Comparison of ENCODE assay signal across 8 cellular contexts in genomic region chr9:123081824-123082223, GRCh38. TPM values are rescaled to one million over a fixed set of nuclear protein-coding genes. Genes with fewer than 3 reads are reported as not detected.
DNase-seq lines count a peak whose midpoint lies in the region; ATAC-seq and TF ChIP-seq lines count a peak whose summit lies in the region.

No MANE protein-coding gene starts in this region.

- H3K79me2 ChIP-seq in SK-N-SH (ENCODE audit: insufficient read depth) (no peaks in the 10 kb centered on the region), trophoblast cell (ENCODE audit: control insufficient read depth, insufficient read depth, low read length, poor library complexity) (no peaks in the 10 kb centered on the region)

- no peaks in the 10 kb centered on the region for H3F3A ChIP-seq in SK-N-SH (replicated peaks; ENCODE audit: insufficient read depth)

- no peak overlapping the region for H4K91ac ChIP-seq in trophoblast cell (ENCODE audit: low read depth, low read length)

- H4K20me1 ChIP-seq in SK-N-SH (ENCODE audit: insufficient read depth): no peaks in the 10 kb centered on the region

- H3K36me3 Mint-ChIP-seq in CD8-positive, alpha-beta T cell: peaks cover 81% of the 10 kb centered on the region
- H3K36me3 Mint-ChIP-seq in stimulated activated effector memory CD8-positive, alpha-beta T cell treated with anti-CD3 and anti-CD28 coated beads, Interleukin-12 subunit alpha, Interleukin-12 subunit beta, amount 100 ng/mL, for 72 hours: peaks cover 65% of the 10 kb centered on the region

- H3K27ac Mint-ChIP-seq in CD8-positive, alpha-beta T cell: no peak overlapping the region
- H3K27ac Mint-ChIP-seq in stimulated activated effector memory CD8-positive, alpha-beta T cell treated with anti-CD3 and anti-CD28 coated beads, Interleukin-12 subunit alpha, Interleukin-12 subunit beta, amount 100 ng/mL, for 72 hours: no peak overlapping the region

- H3K9me3 Mint-ChIP-seq in CD8-positive, alpha-beta T cell: no peaks in the 10 kb centered on the region
- H3K9me3 Mint-ChIP-seq in stimulated activated effector memory CD8-positive, alpha-beta T cell treated with anti-CD3 and anti-CD28 coated beads, Interleukin-12 subunit alpha, Interleukin-12 subunit beta, amount 100 ng/mL, for 72 hours: no peaks in the 10 kb centered on the region

- H3K27ac ChIP-seq in CD8-positive, alpha-beta T cell (ENCODE audit: low read depth, low read length): no peak overlapping the region
- no peak overlapping the region for H3K27ac ChIP-seq in SK-N-SH (ENCODE audit: low read depth in 2 of 2, low read length in 1 of 2)
- H3K27ac ChIP-seq in trophoblast cell (ENCODE audit: low read depth, low read length): no peak overlapping the region

- POLR2A ChIA-PET in CD8-positive, alpha-beta T cell (lab: Charles Lee): no interaction called here
- POLR2A ChIA-PET in SK-N-SH (lab: Yijun Ruan, JAX): no interaction called here

- no peak overlapping the region for H2BK12ac ChIP-seq in trophoblast cell (ENCODE audit: low read length)

- CTCF ChIA-PET in CD8-positive, alpha-beta T cell (lab: Charles Lee): interaction anchor here (0.7 to 7.3 kb wide), 7 partner anchors 8 to 306 kb away, joined by 3 to 62 read pairs (median 4); no protein-coding TSS in a partner anchor
- CTCF ChIA-PET in SK-N-SH (lab: Yijun Ruan, JAX): interaction anchor here (0.8 to 4.6 kb wide), 11 partner anchors 9 to 313 kb away, joined by 3 to 58 read pairs (median 4); no protein-coding TSS in a partner anchor

- H3K4me3 ChIP-seq in CD8-positive, alpha-beta T cell (ENCODE audit: low read depth, low read length): no peak overlapping the region
- H3K4me3 ChIP-seq in SK-N-SH (ENCODE audit: low read depth in 2 of 2, low read length in 1 of 2) (no peak overlapping the region; a peak in 1 of 4 replicates), trophoblast cell (ENCODE audit: low read depth, low read length) (no peak overlapping the region)

- no peaks in the 10 kb centered on the region for H3K9me3 ChIP-seq in CD8-positive, alpha-beta T cell (ENCODE audit: low read length)
- H3K9me3 ChIP-seq in SK-N-SH (no peaks in the 10 kb centered on the region), trophoblast cell (ENCODE audit: insufficient read depth, low read depth, low read length) (no peaks in the 10 kb centered on the region)

- no peaks in the 10 kb centered on the region for H3K4me1 Mint-ChIP-seq in CD8-positive, alpha-beta T cell (ENCODE audit: low read depth)
- H3K4me1 Mint-ChIP-seq in stimulated activated effector memory CD8-positive, alpha-beta T cell treated with anti-CD3 and anti-CD28 coated beads, Interleukin-12 subunit alpha, Interleukin-12 subunit beta, amount 100 ng/mL, for 72 hours: no peaks in the 10 kb centered on the region

- H3K9ac ChIP-seq in SK-N-SH: no peak overlapping the region
- H3K9ac ChIP-seq in trophoblast cell (ENCODE audit: low read length): no peak overlapping the region

- H4K8ac ChIP-seq in trophoblast cell (ENCODE audit: low read depth, low read length): no peak overlapping the region

- H2AFZ ChIP-seq in SK-N-SH (ENCODE audit: low read depth) (no peak overlapping the region), trophoblast cell (ENCODE audit: insufficient read depth, low read length, poor library complexity) (no peak overlapping the region)

- H3K4me2 ChIP-seq in SK-N-SH: no peak overlapping the region
- H3K4me2 ChIP-seq in trophoblast cell (ENCODE audit: low read length): no peak overlapping the region

- intact Hi-C loops in CD8-positive, alpha-beta T cell (cut with DNase I, micrococcal nuclease): loop anchor here (1.0 to 5.0 kb wide), 2 partner anchors 145 to 268 kb away; no protein-coding TSS in a partner anchor

- H3K23ac ChIP-seq in trophoblast cell (ENCODE audit: low read length): no peak overlapping the region

- H3K27me3 Mint-ChIP-seq in CD8-positive, alpha-beta T cell (ENCODE audit: low read depth): no peaks in the 10 kb centered on the region

- H3K4me3 Mint-ChIP-seq in CD8-positive, alpha-beta T cell: no peak overlapping the region
- H3K4me3 Mint-ChIP-seq in stimulated activated effector memory CD8-positive, alpha-beta T cell treated with anti-CD3 and anti-CD28 coated beads, Interleukin-12 subunit alpha, Interleukin-12 subunit beta, amount 100 ng/mL, for 72 hours: no peak overlapping the region

- no peaks in the 10 kb centered on the region for H3K27me3 ChIP-seq in CD8-positive, alpha-beta T cell (ENCODE audit: insufficient read depth, low read length)
- H3K27me3 ChIP-seq in SK-N-SH (ENCODE audit: insufficient read depth): no peaks in the 10 kb centered on the region
- no peaks in the 10 kb centered on the region for H3K27me3 ChIP-seq in trophoblast cell (ENCODE audit: insufficient read depth, low read length)

- no peak overlapping the region for H3K4ac ChIP-seq in trophoblast cell (ENCODE audit: low read depth, low read length)

- H2BK5ac ChIP-seq in trophoblast cell (ENCODE audit: low read depth, low read length, poor library complexity): no peak overlapping the region

- no peaks in the 10 kb centered on the region for H3K9me2 ChIP-seq in SK-N-SH

- H3K18ac ChIP-seq in trophoblast cell (ENCODE audit: low read length): no peak overlapping the region

- no peak for ATAC-seq in CD8-positive, alpha-beta T cell
- ATAC-seq in stimulated activated effector memory CD8-positive, alpha-beta T cell treated with anti-CD3 and anti-CD28 coated beads, Interleukin-12 subunit alpha, Interleukin-12 subunit beta, amount 100 ng/mL, for 72 hours: no peak
- no peak for ATAC-seq in stimulated activated naive CD8-positive, alpha-beta T cell treated with anti-CD3 and anti-CD28 coated beads, Interleukin-15, Interleukin-2, amounts not matched to agents 100 U/mL and 50 U/mL, for 24 hours
- no peak for ATAC-seq in GM21576 (IDR thresholded peaks at IDR 0.05; ENCODE audit: unreplicated experiment)

- no peaks in the 10 kb centered on the region for H3K79me1 ChIP-seq in trophoblast cell (ENCODE audit: low read length)

- no peak overlapping the region for H4K12ac ChIP-seq in trophoblast cell (ENCODE audit: low read depth, low read length)

- peaks cover 10% of the 10 kb centered on the region for H3K36me3 ChIP-seq in CD8-positive, alpha-beta T cell (ENCODE audit: insufficient read depth, low read length)
- peaks cover 46 to 66% of the 10 kb centered on the region in 2 experiments for H3K36me3 ChIP-seq in SK-N-SH (replicated peaks in 1 of 2; ENCODE audit: control insufficient read depth in 1 of 2, insufficient read depth in 2 of 2, low read length in 1 of 2)
- H3K36me3 ChIP-seq in trophoblast cell (ENCODE audit: control insufficient read depth in 1 of 2, insufficient read depth in 2 of 2, low read length in 2 of 2): peaks cover 15 to 26% of the 10 kb centered on the region in 2 experiments

- no peak overlapping the region for H2AK5ac ChIP-seq in trophoblast cell (ENCODE audit: low read length)

- TF ChIP-seq RAD21 in SK-N-SH (IDR thresholded peaks at IDR 0.05; ENCODE audit: low read length): peak; percentile 76

- no peak for TF ChIP-seq EP300 in SK-N-SH (IDR thresholded peaks at IDR 0.05; ENCODE audit: borderline replicate concordance in 1 of 2, low read depth in 1 of 2, low read length in 1 of 2)

- TF ChIP-seq CTCF in CD8-positive, alpha-beta T cell (IDR thresholded peaks at IDR 0.05): peak; percentile 60
- TF ChIP-seq CTCF in SK-N-SH (IDR thresholded peaks at IDR 0.05): peak; percentile 76

- DNase-seq in CD8-positive, alpha-beta T cell: no peak
- peak; percentile 20 for DNase-seq in H4 (ENCODE audit: low spot score)
- DNase-seq in SK-N-SH: peak; percentile 25
- peak; percentile 30 for DNase-seq in fibroblast of gingiva (ENCODE audit: low read depth)
- peak; percentile 21 to 62 for DNase-seq in trophoblast cell
- no peak for DNase-seq in stimulated activated effector memory CD8-positive, alpha-beta T cell treated with anti-CD3 and anti-CD28 coated beads, Interleukin-12 subunit alpha, Interleukin-12 subunit beta, amount 100 ng/mL, for 72 hours (ENCODE audit: low spot score in 2 of 2)
- no peak for DNase-seq in stimulated activated naive CD8-positive, alpha-beta T cell treated with anti-CD3 and anti-CD28 coated beads, Interleukin-15, Interleukin-2, amounts not matched to agents 100 U/mL and 50 U/mL, for 24 hours

- 37% methylated on average over 2 of the region's 2 CpGs for WGBS in SK-N-SH (ENCODE audit: low lambda C conversion rate)
- no CpG with 5 or more reads among the region's 2 CpGs for WGBS in trophoblast cell (ENCODE audit: extremely low coverage, insufficient coverage, insufficient read length)

- no peaks in the 10 kb centered on the region for H3K4me1 ChIP-seq in CD8-positive, alpha-beta T cell (ENCODE audit: insufficient read depth, low read length)
- H3K4me1 ChIP-seq in SK-N-SH (ENCODE audit: control insufficient read depth in 1 of 2, insufficient read depth in 2 of 2, low read depth in 1 of 2, low read length in 1 of 2) (peaks cover 0 to 7% of the 10 kb centered on the region in 2 experiments; a peak in 1 of 4 replicates), trophoblast cell (ENCODE audit: control insufficient read depth in 1 of 2, insufficient read depth in 2 of 2, low read length in 2 of 2) (no peaks in the 10 kb centered on the region)

- no peak overlapping the region for H3K14ac ChIP-seq in trophoblast cell (ENCODE audit: low read length)

- no peak overlapping the region for H2BK120ac ChIP-seq in trophoblast cell (ENCODE audit: insufficient read depth, low read length, poor library complexity)

TF ChIP-seq in SK-N-SH, 30 proteins besides CTCF, POLR2A, EP300 and RAD21:
- TF ChIP-seq SMC3 (IDR thresholded peaks at IDR 0.05; ENCODE audit: low read depth, low read length) (peak; percentile 59), YY1 (IDR thresholded peaks at IDR 0.05; ENCODE audit: low read depth) (no peak)
- TF ChIP-seq, protein P1, sequence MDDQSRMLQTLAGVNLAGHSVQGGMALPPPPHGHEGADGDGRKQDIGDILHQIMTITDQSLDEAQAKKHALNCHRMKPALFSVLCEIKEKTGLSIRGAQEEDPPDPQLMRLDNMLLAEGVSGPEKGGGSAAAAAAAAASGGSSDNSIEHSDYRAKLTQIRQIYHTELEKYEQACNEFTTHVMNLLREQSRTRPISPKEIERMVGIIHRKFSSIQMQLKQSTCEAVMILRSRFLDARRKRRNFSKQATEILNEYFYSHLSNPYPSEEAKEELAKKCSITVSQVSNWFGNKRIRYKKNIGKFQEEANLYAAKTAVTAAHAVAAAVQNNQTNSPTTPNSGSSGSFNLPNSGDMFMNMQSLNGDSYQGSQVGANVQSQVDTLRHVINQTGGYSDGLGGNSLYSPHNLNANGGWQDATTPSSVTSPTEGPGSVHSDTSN (IDR thresholded peaks at IDR 0.05): no peak

RNA-seq across cellular contexts. Expression of gene GPR21, which starts 48.4 kb away (rescaled TPM):
- 1 to 10 TPM in 1 of 2 experiments, not detected in 1; 1.2 TPM for total RNA-seq in CD8-positive, alpha-beta T cell
- not detected in 2 replicates for total RNA-seq in H4 (2014; rRNA removed; shearing (Covaris generic))
- not detected in 2 replicates for polyA plus RNA-seq in SK-N-SH (2012; rRNA removed)
- polyA plus RNA-seq in SK-N-SH (2012; cell fraction: cytosol; rRNA removed): not detected in 2 replicates
- polyA plus RNA-seq in SK-N-SH (2012; cell fraction: nucleus; rRNA removed): 0.08 and 0.27 TPM in 2 replicates
- polyA plus RNA-seq in trophoblast cell (2013): 0.04 TPM in 2 replicates

Comparison
In these comparisons a context has a peak if more than half of its experiments do, and no peak if none do; other contexts are left out.
1. DNase-seq: peak in H4 (single experiment), SK-N-SH (single experiment), fibroblast of gingiva (single experiment) and trophoblast cell (2 of 2); none in CD8-positive, alpha-beta T cell (0 of 7), stimulated activated effector memory CD8-positive, alpha-beta T cell treated with anti-CD3 and anti-CD28 coated beads, Interleukin-12 subunit alpha, Interleukin-12 subunit beta, amount 100 ng/mL, for 72 hours (0 of 2) and stimulated activated naive CD8-positive, alpha-beta T cell treated with anti-CD3 and anti-CD28 coated beads, Interleukin-15, Interleukin-2, amounts not matched to agents 100 U/mL and 50 U/mL, for 24 hours (single experiment).